Comparison of ENCODE assay signal across 24 cellular contexts in genomic region chr7:84999450-84999849, GRCh38.
"Had no signal": no experiment of that assay in that cellular context is flagged by ENCODE, and none has a peak within 500 bp of the region (broad histone marks: within the 10 kb centered on the region; RNA-seq: fewer than 3 reads in every experiment).

No MANE protein-coding gene starts in this region.

- H3K4me3 ChIP-seq: cardiac muscle cell, Peyer's patch had no signal

- H3K36me3 ChIP-seq: brain microvascular endothelial cell, cardiac muscle cell, Peyer's patch had no signal

- H3K27me3 Mint-ChIP-seq: activated CD4-positive, alpha-beta memory T cell treated with anti-CD3 and anti-CD28 coated beads, Interleukin-2, amount 10 ng/mL, durations not matched to agents 7 days and 5 days; activated T-helper 17 cell treated with anti-CD3 and anti-CD28 coated beads, Interleukin-2, amount 50 U/mL, for 72 hours had no signal

- H3K4me1 Mint-ChIP-seq: activated T-helper 17 cell treated with anti-CD3 and anti-CD28 coated beads, Interleukin-2, amount 50 U/mL, for 72 hours; T-cell had no signal

- H3K36me3 Mint-ChIP-seq: activated naive CD8-positive, alpha-beta T cell; T-cell had no signal

- H3K4me3 Mint-ChIP-seq: activated CD4-positive, alpha-beta memory T cell treated with anti-CD3 and anti-CD28 coated beads, Interleukin-2, amount 10 ng/mL, durations not matched to agents 7 days and 5 days; activated CD4-positive, alpha-beta T cell treated with anti-CD3 and anti-CD28 coated beads, Interleukin-2, amount 10 ng/mL, durations not matched to agents 7 days and 5 days; activated naive CD4-positive, alpha-beta T cell treated with anti-CD3 and anti-CD28 coated beads for 36 hours; activated naive CD8-positive, alpha-beta T cell; activated T-helper 17 cell treated with anti-CD3 and anti-CD28 coated beads, Interleukin-2, amount 50 U/mL, for 72 hours; T-cell had no signal

- H3K27ac ChIP-seq: brain microvascular endothelial cell, cardiac muscle cell, Peyer's patch, VCaP had no signal

- ATAC-seq: activated T-helper 17 cell treated with anti-CD3 and anti-CD28 coated beads, Interleukin-2, amount 50 U/mL, for 72 hours; T-cell had no signal

- H3K27ac Mint-ChIP-seq: activated CD4-positive, alpha-beta memory T cell treated with anti-CD3 and anti-CD28 coated beads, Interleukin-2, amount 10 ng/mL, durations not matched to agents 7 days and 5 days; activated CD4-positive, alpha-beta T cell treated with anti-CD3 and anti-CD28 coated beads, Interleukin-2, amount 10 ng/mL, durations not matched to agents 7 days and 5 days; activated naive CD4-positive, alpha-beta T cell treated with anti-CD3 and anti-CD28 coated beads for 36 hours; activated naive CD8-positive, alpha-beta T cell; activated T-helper 17 cell treated with anti-CD3 and anti-CD28 coated beads, Interleukin-2, amount 50 U/mL, for 72 hours; T-cell had no signal

- H3K4me1 ChIP-seq: Peyer's patch had no signal

- H3K27me3 ChIP-seq: brain microvascular endothelial cell, cardiac muscle cell, Peyer's patch had no signal

- H3K9me3 Mint-ChIP-seq: activated CD4-positive, alpha-beta memory T cell treated with anti-CD3 and anti-CD28 coated beads, Interleukin-2, amount 10 ng/mL, durations not matched to agents 7 days and 5 days; activated CD4-positive, alpha-beta T cell treated with anti-CD3 and anti-CD28 coated beads, Interleukin-2, amount 10 ng/mL, durations not matched to agents 7 days and 5 days; activated naive CD4-positive, alpha-beta T cell treated with anti-CD3 and anti-CD28 coated beads for 36 hours; T-cell had no signal

- H3K9me3 ChIP-seq: Peyer's patch had no signal

- DNase-seq: activated CD4-positive, alpha-beta memory T cell treated with anti-CD3 and anti-CD28 coated beads, Interleukin-2, amount 10 ng/mL, durations not matched to agents 7 days and 5 days; activated CD4-positive, alpha-beta T cell treated with anti-CD3 and anti-CD28 coated beads, Interleukin-2, amount 10 ng/mL, durations not matched to agents 7 days and 5 days; activated CD4-positive, CD25-positive, alpha-beta regulatory T cell; activated gamma-delta T cell; activated naive CD4-positive, alpha-beta T cell treated with anti-CD3 and anti-CD28 coated beads for 36 hours; activated T-cell treated with anti-CD3 and anti-CD28 coated beads for 4 hours; activated T-cell treated with anti-CD3 and anti-CD28 coated beads, Interleukin-2, amount 50 U/mL, for 48 hours; amygdala; brain microvascular endothelial cell; Karpas-422; MM.1S; NCI-H1105; NCI-H1436; NCI-H1694 treated with DMSO at 0.1 percent for 48 hours; NCI-H2029 treated with DMSO at 0.1 percent for 48 hours; NCI-H345; NCI-H510A treated with DMSO at 0.1 percent for 48 hours; NK-92 treated with Interleukin-12 subunit alpha and Interleukin-12 subunit beta, amount 100 ng/mL, for 24 hours; Peyer's patch; T-cell had no signal
